8 cellular contexts compared by ENCODE assay signal in genomic region chr20:2871555-2872303, GRCh38. TPM values are rescaled to one million over a fixed set of nuclear protein-coding genes. Genes with fewer than 3 reads are reported as not detected.
DNase-seq lines count a peak whose midpoint lies in the region; ATAC-seq and TF ChIP-seq lines count a peak whose summit lies in the region.

No MANE protein-coding gene starts in this region.

- 0 out of 2 replicates have a peak, but pooled peaks cover 11% of the 10 kb centered on the region for H3F3A ChIP-seq in SU-DHL-6 (ENCODE audit: insufficient read depth)

- H3K9ac ChIP-seq in SU-DHL-6 (ENCODE audit: low read length) (peak overlapping the region; percentile 86; the same call in 1 of the 2 replicates), fibroblast of lung (ENCODE audit: insufficient read depth, low read length) (no peak overlapping the region)

- H3K27me3 ChIP-seq in SU-DHL-6 (ENCODE audit: low read length) (no peaks in the 10 kb centered on the region), fibroblast of lung (ENCODE audit: control insufficient read depth, insufficient read depth, low read length) (no peaks in the 10 kb centered on the region), SJCRH30 (no peaks in the 10 kb centered on the region)

- H3K9me2 ChIP-seq in SU-DHL-6 (replicated peaks; ENCODE audit: insufficient read depth, low read length): no peaks in the 10 kb centered on the region

- ATAC-seq in HG02798 (IDR thresholded peaks at IDR 0.05; ENCODE audit: poor library complexity, unreplicated experiment): no peak

- H3K4me2 ChIP-seq in SU-DHL-6 (ENCODE audit: low read depth, low read length, poor library complexity, severe bottlenecking) (peak overlapping the region; percentile 94), fibroblast of lung (ENCODE audit: extremely low read depth, insufficient read depth, low read length) (peak overlapping the region; percentile 60)

- H2AFZ ChIP-seq in SU-DHL-6 (ENCODE audit: low read depth, low read length, severe bottlenecking) (peak overlapping the region; percentile 97), fibroblast of lung (ENCODE audit: low read length) (no peak overlapping the region)

- H4K20me1 ChIP-seq in SU-DHL-6 (ENCODE audit: low read depth, low read length) (no peaks in the 10 kb centered on the region), fibroblast of lung (ENCODE audit: control insufficient read depth, extremely low read depth, insufficient read depth, low read length) (no peaks in the 10 kb centered on the region)

- no peaks in the 10 kb centered on the region for H3K9me3 ChIP-seq in SU-DHL-6 (ENCODE audit: insufficient read depth, low read length)
- H3K9me3 ChIP-seq in fibroblast of lung (ENCODE audit: control insufficient read depth, insufficient read depth, low read depth, low read length): no peaks in the 10 kb centered on the region
- H3K9me3 ChIP-seq in SJCRH30 (replicated peaks): no peaks in the 10 kb centered on the region

- no peak overlapping the region for H3K27ac ChIP-seq in SU-DHL-6 (ENCODE audit: low read depth, low read length)
- no peak overlapping the region for H3K27ac ChIP-seq in fibroblast of lung (ENCODE audit: insufficient read depth, low read length)
- H3K27ac ChIP-seq in SJCRH30: no peak overlapping the region

- H3K4me1 ChIP-seq in fibroblast of lung (ENCODE audit: control insufficient read depth, extremely low read depth, insufficient read depth, low read length): peaks cover 7% of the 10 kb centered on the region
- H3K4me1 ChIP-seq in SJCRH30: peaks cover 13% of the 10 kb centered on the region

- peaks cover 31% of the 10 kb centered on the region for H3K79me2 ChIP-seq in SU-DHL-6 (ENCODE audit: insufficient read depth, low read length)
- H3K79me2 ChIP-seq in fibroblast of lung (ENCODE audit: control insufficient read depth, insufficient read depth, low read length): peaks cover 25% of the 10 kb centered on the region

- DNase-seq in G401 (ENCODE audit: low spot score) (peak; percentile 33), fibroblast of lung (ENCODE audit: low read depth in 2 of 2) (no peak), retinal pigment epithelial cell (ENCODE audit: low read depth) (no peak), SJCRH30 (no peak), 8988T (no peak), NCI-H2227 (lab: John Stamatoyannopoulos, UW; ENCODE audit: unreplicated experiment) (no peak)

- H3K36me3 ChIP-seq in SU-DHL-6 (ENCODE audit: low read length): no peaks in the 10 kb centered on the region
- H3K36me3 ChIP-seq in fibroblast of lung (ENCODE audit: control insufficient read depth, insufficient read depth, low read length): peaks cover 1% of the 10 kb centered on the region
- H3K36me3 ChIP-seq in SJCRH30: no peaks in the 10 kb centered on the region

- TF ChIP-seq CTCF in SU-DHL-6 (IDR thresholded peaks at IDR 0.05; ENCODE audit: insufficient read depth, low read length, poor library complexity, severe bottlenecking): no peak
- TF ChIP-seq CTCF in fibroblast of lung (conservative IDR thresholded peaks at IDR 0.05 in 1 of 2, IDR thresholded peaks at IDR 0.05 in 1 of 2; ENCODE audit: low read depth in 1 of 2, low read length in 2 of 2): no peak
- no peak for TF ChIP-seq CTCF in retinal pigment epithelial cell (conservative IDR thresholded peaks at IDR 0.05; ENCODE audit: low read depth, low read length)

- in situ Hi-C loops in G401 (cut with HindIII; ENCODE audit: low sequenced_read_pairs): no loop called here

- H3K4me3 ChIP-seq in SU-DHL-6 (ENCODE audit: insufficient read depth, low read length, poor library complexity, severe bottlenecking) (no peak overlapping the region), fibroblast of lung (replicated peaks in 1 of 4; ENCODE audit: control extremely low read depth in 1 of 4, insufficient read depth in 1 of 4, low read depth in 3 of 4, low read length in 4 of 4) (peak overlapping the region in 3 of 4 experiments; percentile 36 to 88 (median 65)), retinal pigment epithelial cell (ENCODE audit: low read length) (peak overlapping the region; percentile 67), SJCRH30 (no peak overlapping the region)

RNA-seq across cellular contexts. Expression of gene PTPRA, which starts 1.6 kb away (rescaled TPM):
- 45.5 and 83.7 TPM in 2 replicates for total RNA-seq in G401 (2014; rRNA removed; shearing (Covaris generic))
- 22.3 and 27.9 TPM in 2 replicates for total RNA-seq in fibroblast of lung
- polyA plus RNA-seq in fibroblast of lung: 106 and 127 TPM in 2 replicates
- polyA plus RNA-seq in fibroblast of lung (2012): 44.5 and 49.4 TPM in 2 replicates
- polyA minus RNA-seq in fibroblast of lung (ENCODE audit: low replicate concordance): 56.0 and 63.2 TPM in 2 replicates
- 44.4 and 48.9 TPM in 2 replicates for total RNA-seq in SJCRH30 (2014; rRNA removed; shearing (Covaris generic))

RNA-seq across cellular contexts. Expression of gene VPS16, which starts 31.2 kb away (rescaled TPM):
- total RNA-seq in G401 (2014; rRNA removed; shearing (Covaris generic)): 41.2 and 45.5 TPM in 2 replicates
- 46.1 and 48.5 TPM in 2 replicates for total RNA-seq in fibroblast of lung
- 32.2 and 32.9 TPM in 2 replicates for polyA plus RNA-seq in fibroblast of lung
- 41.1 and 41.6 TPM in 2 replicates for polyA plus RNA-seq in fibroblast of lung (2012)
- polyA minus RNA-seq in fibroblast of lung (ENCODE audit: low replicate concordance): 53.3 and 85.6 TPM in 2 replicates
- 12.3 and 16.3 TPM in 2 replicates for total RNA-seq in SJCRH30 (2014; rRNA removed; shearing (Covaris generic))

RNA-seq across cellular contexts. Expression of gene PCED1A, which starts 31.3 kb away (rescaled TPM):
- total RNA-seq in G401 (2014; rRNA removed; shearing (Covaris generic)): 25.2 and 45.7 TPM in 2 replicates
- 26.4 and 36.0 TPM in 2 replicates for total RNA-seq in fibroblast of lung
- polyA plus RNA-seq in fibroblast of lung: 10.3 and 16.4 TPM in 2 replicates
- polyA plus RNA-seq in fibroblast of lung (2012): 18.2 and 26.9 TPM in 2 replicates
- 13.2 and 14.3 TPM in 2 replicates for polyA minus RNA-seq in fibroblast of lung (ENCODE audit: low replicate concordance)
- 7.7 and 11.0 TPM in 2 replicates for total RNA-seq in SJCRH30 (2014; rRNA removed; shearing (Covaris generic))

RNA-seq across cellular contexts. Expression of gene TMEM239, which starts 55.6 kb away (rescaled TPM):
- total RNA-seq in G401 (2014; rRNA removed; shearing (Covaris generic)): not detected in 2 replicates
- total RNA-seq in fibroblast of lung: under 0.01 TPM in 1 of 2 replicates, not detected in the other
- polyA plus RNA-seq in fibroblast of lung: 0.03 TPM in 1 of 2 replicates, not detected in the other
- polyA plus RNA-seq in fibroblast of lung (2012): not detected in 2 replicates
- not detected in 2 replicates for polyA minus RNA-seq in fibroblast of lung (ENCODE audit: low replicate concordance)
- total RNA-seq in SJCRH30 (2014; rRNA removed; shearing (Covaris generic)): not detected in 2 replicates

RNA-seq across cellular contexts. Expression of gene C20orf141, which starts 56.9 kb away (rescaled TPM):
- total RNA-seq in G401 (2014; rRNA removed; shearing (Covaris generic)): not detected in 2 replicates
- not detected in 2 replicates for total RNA-seq in fibroblast of lung
- 0.36 and 0.57 TPM in 2 replicates for polyA plus RNA-seq in fibroblast of lung
- 0.60 and 1.4 TPM in 2 replicates for polyA plus RNA-seq in fibroblast of lung (2012)
- polyA minus RNA-seq in fibroblast of lung (ENCODE audit: low replicate concordance): 2.1 TPM in 1 of 2 replicates, not detected in the other
- not detected in 2 replicates for total RNA-seq in SJCRH30 (2014; rRNA removed; shearing (Covaris generic))

Comparison
In these comparisons a context has a peak if more than half of its experiments do, and no peak if none do; other contexts are left out.
1. H3K4me3 ChIP-seq: peak in fibroblast of lung (3 of 4) and retinal pigment epithelial cell (single experiment); none in SU-DHL-6 (single experiment) and SJCRH30 (single experiment).